Comparison of ENCODE assay signal across 8 cellular contexts in genomic region chr5:14582797-14583137, GRCh38. TPM values are rescaled to one million over a fixed set of nuclear protein-coding genes. Genes with fewer than 3 reads are reported as not detected.
DNase-seq lines count a peak whose midpoint lies in the region; ATAC-seq and TF ChIP-seq lines count a peak whose summit lies in the region.

No MANE protein-coding gene starts in this region.

- no peaks in the 10 kb centered on the region for H3K9me3 Mint-ChIP-seq in activated naive CD8-positive, alpha-beta T cell (ENCODE audit: low read depth)

- peak overlapping the region; percentile 44 to 91 (median 68) for H3K4me3 ChIP-seq in tibial nerve

- no peaks in the 10 kb centered on the region for H3K27me3 Mint-ChIP-seq in activated naive CD8-positive, alpha-beta T cell

- peaks cover 0 to 27% (median 6%) of the 10 kb centered on the region in 4 donors for H3K4me1 ChIP-seq in tibial nerve

- H3K27ac Mint-ChIP-seq in activated naive CD8-positive, alpha-beta T cell: peak overlapping the region; percentile 80

- peaks cover 59% of the 10 kb centered on the region for H3K4me1 Mint-ChIP-seq in activated naive CD8-positive, alpha-beta T cell (ENCODE audit: low read depth)

- H3K36me3 Mint-ChIP-seq in activated naive CD8-positive, alpha-beta T cell: peaks cover 2% of the 10 kb centered on the region

- 22 to 28% methylated on average over 9 of the region's 9 CpGs for WGBS in tibial nerve, 2 donors

- H3K27ac ChIP-seq in layer of hippocampus (ENCODE audit: low read depth, low read length): peak overlapping the region; percentile 38
- peak overlapping the region in 1 of 4 donors; percentile 89 for H3K27ac ChIP-seq in tibial nerve

- H3K9me3 ChIP-seq in tibial nerve: no peaks in the 10 kb centered on the region

- no peak for TF ChIP-seq CTCF in tibial nerve (IDR thresholded peaks at IDR 0.05)

- peak overlapping the region; percentile 87 for H3K4me3 Mint-ChIP-seq in activated naive CD8-positive, alpha-beta T cell

- TF ChIP-seq EP300 in tibial nerve (IDR thresholded peaks at IDR 0.05): no peak

- TF ChIP-seq POLR2A in tibial nerve (IDR thresholded peaks at IDR 0.05): no peak

- no peaks in the 10 kb centered on the region for H3K36me3 ChIP-seq in tibial nerve

- H3K27me3 ChIP-seq in layer of hippocampus (ENCODE audit: control insufficient read depth, insufficient read depth, low read length) (peaks cover 2% of the 10 kb centered on the region), tibial nerve (no peaks in the 10 kb centered on the region)

- no peak for ATAC-seq in left lobe of liver

- peak; percentile 9 for DNase-seq in activated gamma-delta T cell (lab: John Stamatoyannopoulos, UW)
- no peak for DNase-seq in activated gamma-delta T cell treated with Interleukin-2 at 50 U/mL for 16 hours
- no peak for DNase-seq in tibial nerve (ENCODE audit: low spot score in 2 of 2)
- DNase-seq in NAMALWA (ENCODE audit: low spot score): no peak
- no peak for DNase-seq in left lobe of liver (ENCODE audit: low spot score)
- DNase-seq in SIG-M5 (lab: John Stamatoyannopoulos, UW): no peak

RNA-seq across cellular contexts. Expression of gene OTULINL, which starts 1.2 kb away (rescaled TPM):
- total RNA-seq in tibial nerve (10 to 100 TPM in 1 of 4 donors, 1 to 10 TPM in 3; 3.8 to 12.3 (median 4.6) TPM), left lobe of liver (1.4 TPM)
